In the genomic region with DNA sequence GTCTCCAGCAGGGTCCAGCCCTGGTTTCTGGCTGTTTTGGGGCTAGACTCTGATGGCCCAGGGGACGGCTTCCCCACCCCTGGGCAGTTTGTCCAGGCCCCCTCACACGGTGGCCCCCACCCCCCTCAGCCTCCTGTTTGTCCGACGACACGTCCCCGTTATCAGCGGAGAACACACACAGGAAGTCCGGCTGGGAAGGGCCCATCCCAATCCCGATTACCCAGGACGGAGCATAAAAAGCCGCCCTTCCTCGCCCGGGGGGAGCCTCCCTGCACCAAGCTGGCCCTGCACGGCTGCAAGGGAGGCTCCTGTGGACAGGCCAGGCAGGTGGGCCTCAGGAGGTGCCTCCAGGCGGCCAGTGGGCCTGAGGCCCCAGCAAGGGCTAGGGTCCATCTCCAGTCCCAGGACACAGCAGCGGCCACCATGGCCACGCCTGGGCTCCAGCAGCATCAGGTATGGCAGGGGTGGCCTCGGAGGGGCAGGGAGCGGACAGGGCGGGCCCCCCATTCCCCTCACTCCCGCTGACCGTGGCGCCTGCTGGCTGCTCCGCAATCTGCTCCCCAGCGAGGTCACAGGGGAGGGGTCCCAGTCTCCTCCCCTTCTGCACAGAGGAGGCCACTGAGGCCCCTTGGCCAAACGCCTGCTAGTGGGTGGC, we compare ENCODE assay signal across 10 cellular contexts. TPM values are rescaled to one million over a fixed set of nuclear protein-coding genes. Genes with fewer than 3 reads are reported as not detected.
A peak's percentile ranks its signal among the peaks of the same experiment; 100 is the strongest.
DNase-seq lines count a peak whose midpoint lies in the region; ATAC-seq and TF ChIP-seq lines count a peak whose summit lies in the region.
"Had no signal": no experiment of that assay in that cellular context is flagged by ENCODE, and none has a peak within 500 bp of the region (broad histone marks: within the 10 kb centered on the region; RNA-seq: fewer than 3 reads in every experiment).

TSS of gene EGFL7 (plus strand) at position 261 of the 655 bp plus-strand sequence. CDS start 5,367 bp downstream, outside the sequence.

- H3K79me1 ChIP-seq in mesenchymal stem cell (replicated peaks; ENCODE audit: low read length, poor library complexity, severe bottlenecking), result no peaks in the 10 kb centered on the region

- H3K4me1 ChIP-seq in mesenchymal stem cell (ENCODE audit: control insufficient read depth, insufficient read depth, low read depth, low read length) (peaks cover 33% of the 10 kb centered on the region), testis (no peaks in the 10 kb centered on the region)

- no peak within 1 kb of the TSS for H3K27ac ChIP-seq in mesenchymal stem cell (ENCODE audit: low read length, poor library complexity, severe bottlenecking)
- no peak within 1 kb of the TSS for H3K27ac ChIP-seq in testis

- H3K27me3 ChIP-seq in mesenchymal stem cell (ENCODE audit: control insufficient read depth in 1 of 2, insufficient read depth in 1 of 2, low read length in 2 of 2), result peaks cover 7 to 66% of the 10 kb centered on the region in 2 experiments
- H3K27me3 ChIP-seq in testis, result no peaks in the 10 kb centered on the region

- H2BK5ac ChIP-seq in mesenchymal stem cell (ENCODE audit: low read depth, low read length, poor library complexity, severe bottlenecking), result no peak within 1 kb of the TSS

- intact Hi-C loops in testis (cut with DNase I; ENCODE audit: low total_unique reads), result no loop called here

- TF ChIP-seq CTCF in testis (IDR thresholded peaks at IDR 0.05), result no peak

- H3K36me3 ChIP-seq in mesenchymal stem cell (ENCODE audit: control insufficient read depth in 1 of 2, insufficient read depth in 2 of 2, low read depth in 1 of 2, low read length in 2 of 2) (no peaks in the 10 kb centered on the region), testis (ENCODE audit: low read depth, missing control alignments) (no peaks in the 10 kb centered on the region)

- DNase-seq in M059J (ENCODE audit: low read depth), result no peak
- DNase-seq in mesenchymal stem cell, result no peak
- no peak for DNase-seq in testis
- DNase-seq in foreskin melanocyte, result no peak
- no peak for DNase-seq in NK-92 treated with Interleukin-12 subunit alpha and Interleukin-12 subunit beta, amount 100 ng/mL, for 24 hours (lab: John Stamatoyannopoulos, UW)
- DNase-seq: activated CD4-positive, CD25-positive, alpha-beta regulatory T cell; EL had no signal

- H3K14ac ChIP-seq in mesenchymal stem cell (ENCODE audit: low read length in 2 of 2), result no peak within 1 kb of the TSS

- TF ChIP-seq POLR2A in testis (IDR thresholded peaks at IDR 0.05), result no peak

- peak within 1 kb of the TSS in 1 of 2 experiments; percentile 22 for H3K23ac ChIP-seq in mesenchymal stem cell (ENCODE audit: low read length in 2 of 2)

- no peak within 1 kb of the TSS for H3K9ac ChIP-seq in mesenchymal stem cell (ENCODE audit: low read length)

- WGBS in mesenchymal stem cell, result 73% methylated on average over 26 of the region's 26 CpGs
- WGBS in testis, 2 donors, result 81 to 87% methylated on average over 20 to 26 of the region's 26 CpGs

- H3K9me3 ChIP-seq in mesenchymal stem cell (ENCODE audit: control insufficient read depth, low read length) (no peaks in the 10 kb centered on the region), testis (no peaks in the 10 kb centered on the region)

- no peak within 1 kb of the TSS for H2BK120ac ChIP-seq in mesenchymal stem cell (ENCODE audit: low read depth, low read length)

- H2BK12ac ChIP-seq in mesenchymal stem cell (ENCODE audit: low read length in 2 of 2), result peak within 1 kb of the TSS in 1 of 2 experiments; percentile 23

- in situ Hi-C loops in endometrial microvascular endothelial cells (cut with HindIII; ENCODE audit: inconsistent ontology term, low pct_unique_long_range_greater_than_20kb, low sequenced_read_pairs), result no loop called here

- H3K18ac ChIP-seq in mesenchymal stem cell (ENCODE audit: low read depth in 1 of 2, low read length in 2 of 2), result no peak within 1 kb of the TSS

- H2AFZ ChIP-seq in mesenchymal stem cell (ENCODE audit: low read depth, low read length), result no peak within 1 kb of the TSS

- no peak within 1 kb of the TSS for H3K4me3 ChIP-seq in mesenchymal stem cell (ENCODE audit: insufficient read depth in 1 of 2, low read depth in 1 of 2, low read length in 2 of 2)
- H3K4me3 ChIP-seq in testis, result peak within 1 kb of the TSS; percentile 0 to 59

- peak within 1 kb of the TSS; percentile 34 for H4K91ac ChIP-seq in mesenchymal stem cell (ENCODE audit: low read length)

- peak within 1 kb of the TSS; percentile 62 for H4K8ac ChIP-seq in mesenchymal stem cell (ENCODE audit: low read length)

- no peak within 1 kb of the TSS for H3K4me2 ChIP-seq in mesenchymal stem cell (ENCODE audit: low read length, poor library complexity, severe bottlenecking)

- peak within 1 kb of the TSS; percentile 40 for H2BK15ac ChIP-seq in mesenchymal stem cell (ENCODE audit: low read depth, poor library complexity, severe bottlenecking)

- H3K4ac ChIP-seq in mesenchymal stem cell (ENCODE audit: low read depth in 1 of 2, low read length in 2 of 2), result no peak within 1 kb of the TSS

- H2AK5ac ChIP-seq in mesenchymal stem cell (ENCODE audit: low read length, severe bottlenecking), result no peak within 1 kb of the TSS

- ATAC-seq in GM19455 (IDR thresholded peaks at IDR 0.05; ENCODE audit: unreplicated experiment) (no peak), GM19463 (IDR thresholded peaks at IDR 0.05; ENCODE audit: unreplicated experiment) (no peak)

RNA-seq across cellular contexts. Expression of gene EGFL7, which starts in this region (rescaled TPM):
- 18.0 and 20.9 TPM in 2 replicates for total RNA-seq in M059J (2014; rRNA removed; shearing (Covaris generic))
- total RNA-seq in endometrial microvascular endothelial cells (ENCODE audit: inconsistent ontology term), result 1,333 TPM
- 29.0 TPM for polyA plus RNA-seq in mesenchymal stem cell (2013, experiment 1 of 2)
- polyA plus RNA-seq in mesenchymal stem cell (2013, experiment 2 of 2), result 30.0 TPM
- 100 to 1,000 TPM; 101 to 106 TPM for total RNA-seq in testis
- polyA plus RNA-seq in testis (ENCODE audit: insufficient read depth, low read depth, low replicate concordance), result 68.5 TPM

Comparison
In these comparisons a context has a peak if more than half of its experiments do, and no peak if none do; other contexts are left out.
1. RNA of gene EGFL7 (total RNA-seq): 1,333 TPM in endometrial microvascular endothelial cells (single experiment); 101 to 106 TPM in testis and 18.0 to 20.9 TPM in M059J; every median in the first group is over 10 times any median in the second.
2. H3K4me3 ChIP-seq: peak in testis (2 of 2); none in mesenchymal stem cell (0 of 2).